In the genomic region with DNA sequence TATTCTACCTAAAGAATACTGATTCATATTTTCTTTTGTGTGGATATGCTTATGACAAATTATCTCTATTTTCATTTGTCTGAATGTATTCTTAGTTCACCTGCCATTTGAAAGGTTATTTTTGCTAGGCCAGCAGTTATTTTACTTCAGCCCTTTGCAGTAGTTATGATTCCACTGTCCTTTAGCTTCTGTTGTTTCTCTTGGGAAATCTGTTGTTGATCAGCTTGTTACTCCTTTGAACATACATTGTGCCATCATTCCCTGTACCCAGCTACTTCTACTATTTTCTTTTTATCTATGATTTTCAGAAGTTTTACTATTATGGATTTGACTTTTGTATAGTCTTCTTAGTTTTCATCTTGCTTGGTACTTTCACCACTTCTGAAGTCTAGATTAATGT, we compare ENCODE assay signal across 2 cellular contexts.
TF ChIP-seq lines count a peak whose summit lies in the region.

No MANE protein-coding gene starts in this region.

TF ChIP-seq in HCT116, 20 proteins besides CTCF, POLR2A, EP300 and RAD21 (continued from another document):
- TF ChIP-seq ZBTB33 (IDR thresholded peaks at IDR 0.05; ENCODE audit: extremely low read depth, insufficient replicate concordance, low read length): no peak
- TF ChIP-seq ATF3 (IDR thresholded peaks at IDR 0.05): no peak
- no peak for TF ChIP-seq ZFX (IDR thresholded peaks at IDR 0.05)
- 0 out of 2 replicates have a peak, but pooled peaks have one; percentile 50 for TF ChIP-seq CBX3 (IDR thresholded peaks at IDR 0.05; ENCODE audit: low read depth)

TF ChIP-seq in WTC11, 78 proteins besides CTCF, POLR2A, EP300 and RAD21 (continued from another document):
- TF ChIP-seq ARID4B (CRISPR knock-in tag; IDR thresholded peaks at IDR 0.05; ENCODE audit: borderline replicate concordance) (no peak), ZNF532 (CRISPR knock-in tag; IDR thresholded peaks at IDR 0.05; ENCODE audit: borderline replicate concordance) (no peak)
